ENCODE assay signal across 8 cellular contexts in the genomic region with DNA sequence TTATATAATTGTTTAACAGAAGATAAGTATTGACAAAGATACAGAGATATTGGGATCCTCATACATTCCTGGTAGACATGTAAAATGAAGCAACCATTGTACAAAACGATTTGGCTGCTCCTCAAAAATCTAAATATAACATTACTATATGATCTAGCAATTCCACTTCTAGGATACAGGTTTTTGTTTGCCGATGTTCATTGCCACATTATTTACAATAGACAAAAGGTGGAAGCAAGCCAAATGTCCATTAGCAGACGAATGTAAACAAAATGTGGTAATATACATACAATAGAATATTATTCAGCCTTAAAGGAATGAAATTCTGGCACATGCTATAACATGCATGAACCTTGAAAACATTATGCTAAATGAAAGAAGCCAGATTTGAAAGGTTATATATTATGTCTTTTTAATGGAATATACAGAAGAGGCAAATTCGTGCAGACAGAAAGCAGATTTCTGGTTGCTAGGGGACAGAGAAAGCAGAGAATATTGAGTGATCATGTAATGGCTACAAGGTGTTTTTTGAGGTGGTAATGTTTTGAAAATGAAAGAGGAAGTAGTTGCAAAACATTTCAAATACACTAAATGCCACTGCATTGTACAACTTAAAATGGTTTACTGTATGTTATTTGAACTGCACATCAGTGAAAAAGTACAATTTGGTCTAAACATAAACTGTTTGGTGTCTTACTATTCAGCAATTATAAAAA. TPM values are rescaled to one million over a fixed set of nuclear protein-coding genes. Genes with fewer than 3 reads are reported as not detected.
A peak's percentile ranks its signal among the peaks of the same experiment; 100 is the strongest.
DNase-seq lines count a peak whose midpoint lies in the region; ATAC-seq and TF ChIP-seq lines count a peak whose summit lies in the region.

No MANE protein-coding gene starts in this region.

- H3K36me3 Mint-ChIP-seq in activated T-cell treated with anti-CD3 and anti-CD28 coated beads, Interleukin-2, amount 50 U/mL, for 72 hours (ENCODE audit: insufficient read depth in 2 of 2) = no peaks in the 10 kb centered on the region

- no peak overlapping the region for H3K27ac Mint-ChIP-seq in activated T-cell treated with anti-CD3 and anti-CD28 coated beads, Interleukin-2, amount 50 U/mL, for 72 hours

- DNase-seq in DMS53 treated with DMSO at 0.1 percent for 48 hours (lab: John Stamatoyannopoulos, UW; ENCODE audit: unreplicated experiment) (peak; percentile 90), OCI-LY7 (ENCODE audit: low spot score) (peak; percentile 10), ovary (no peak), HPDE6-E6E7 (ENCODE audit: extremely low spot score) (no peak), LoVo (ENCODE audit: low spot score) (no peak)
- DNase-seq in activated T-cell treated with anti-CD3 and anti-CD28 coated beads, Interleukin-2, amount 50 U/mL, for 72 hours = no peak

- H3K9me3 ChIP-seq in OCI-LY7 (ENCODE audit: low read length) (no peaks in the 10 kb centered on the region), ovary (no peaks in the 10 kb centered on the region)

- BruUV-seq in OCI-LY7 (replicated peaks; lab: Mats Ljungman, UMichigan) = no TSS peak

- H3K4me2 ChIP-seq in OCI-LY7 (ENCODE audit: low read length) = peak overlapping the region; percentile 36; the same call in 1 of the 2 replicates

- H3K36me3 ChIP-seq in OCI-LY7 (ENCODE audit: insufficient read depth, low read length) = no peaks in the 10 kb centered on the region
- H3K36me3 ChIP-seq in ovary = no peaks in the 10 kb centered on the region

- no peaks in the 10 kb centered on the region for H3K27me3 ChIP-seq in ovary

- no peak for TF ChIP-seq EP300 in ovary (IDR thresholded peaks at IDR 0.05)

- H3K9me3 Mint-ChIP-seq in activated T-cell treated with anti-CD3 and anti-CD28 coated beads, Interleukin-2, amount 50 U/mL, for 72 hours = no peaks in the 10 kb centered on the region

- H3K27ac ChIP-seq in OCI-LY7 (ENCODE audit: low read depth, low read length, poor library complexity, severe bottlenecking) (no peak overlapping the region), ovary (no peak overlapping the region)

- intact Hi-C loops in OCI-LY7 (cut with micrococcal nuclease; ENCODE audit: unreplicated experiment) (loop anchor here (2.0 kb wide), 1 partner anchor 1311 kb away; no protein-coding TSS in a partner anchor), ovary (cut with DNase I) (no loop called here)

- TF ChIP-seq CTCF in OCI-LY7 (conservative IDR thresholded peaks at IDR 0.05; ENCODE audit: low read length) (no peak), ovary (IDR thresholded peaks at IDR 0.05) (no peak)

- H3K4me3 ChIP-seq in OCI-LY7 (ENCODE audit: low read depth, low read length, poor library complexity, severe bottlenecking) (no peak overlapping the region), ovary (no peak overlapping the region)

- H4K20me1 ChIP-seq in OCI-LY7 (ENCODE audit: insufficient read depth, low read length) = no peaks in the 10 kb centered on the region

- peaks cover 8% of the 10 kb centered on the region for H3K4me1 Mint-ChIP-seq in activated T-cell treated with anti-CD3 and anti-CD28 coated beads, Interleukin-2, amount 50 U/mL, for 72 hours (ENCODE audit: low read depth)

- POLR2A ChIA-PET in OCI-LY7 (lab: Charles Lee) = interaction anchor here (0.6 kb wide), 1 partner anchor 92 kb away, joined by 4 read pairs; no protein-coding TSS in a partner anchor

- H3K9me2 ChIP-seq in OCI-LY7 (ENCODE audit: insufficient read depth, low read length) = no peaks in the 10 kb centered on the region

- H3K79me2 ChIP-seq in OCI-LY7 (ENCODE audit: insufficient read depth, low read depth, low read length) = no peaks in the 10 kb centered on the region

- no peaks in the 10 kb centered on the region for H3K4me1 ChIP-seq in OCI-LY7 (ENCODE audit: insufficient read depth, low read length, poor library complexity, severe bottlenecking)
- no peaks in the 10 kb centered on the region for H3K4me1 ChIP-seq in ovary (ENCODE audit: insufficient read depth)

- ATAC-seq in GM19452 (IDR thresholded peaks at IDR 0.05; ENCODE audit: unreplicated experiment) (peak; percentile 87), HG03159 (IDR thresholded peaks at IDR 0.05; ENCODE audit: unreplicated experiment) (peak; percentile 95)
- no peak for ATAC-seq in activated T-cell treated with anti-CD3 and anti-CD28 coated beads, Interleukin-2, amount 50 U/mL, for 72 hours (replicated peaks in 1 of 2)

- no peaks in the 10 kb centered on the region for H3K27me3 Mint-ChIP-seq in activated T-cell treated with anti-CD3 and anti-CD28 coated beads, Interleukin-2, amount 50 U/mL, for 72 hours (ENCODE audit: low read depth)

- H3K4me3 Mint-ChIP-seq in activated T-cell treated with anti-CD3 and anti-CD28 coated beads, Interleukin-2, amount 50 U/mL, for 72 hours = peak overlapping the region in 1 of 2 donors; percentile 22

- H2AFZ ChIP-seq in OCI-LY7 (ENCODE audit: low read length) = peak overlapping the region; percentile 47; the same call in 1 of the 2 replicates

- WGBS in ovary, 3 donors = 40 to 51% (median 50%) methylated on average over 4 of the region's 4 CpGs

- CTCF ChIA-PET in OCI-LY7 (lab: Charles Lee; ENCODE audit: unreplicated experiment) = no interaction called here

- no peak for TF ChIP-seq POLR2A in ovary (IDR thresholded peaks at IDR 0.05)

RNA-seq across cellular contexts. Expression of gene POLR1F, which starts 44.9 kb away (rescaled TPM):
- total RNA-seq in OCI-LY7 (2014; rRNA removed; shearing (Covaris generic)) = 17.7 and 25.1 TPM in 2 replicates
- total RNA-seq in OCI-LY7 (2022) (16.2 and 23.9 TPM in 2 replicates), ovary (10 to 100 TPM in 6 of 7 donors, 1 to 10 TPM in 1; 9.5 to 23.5 (median 14.4) TPM)
- polyA plus RNA-seq in ovary = 1 to 10 TPM; 5.9 to 9.9 TPM
- total RNA-seq in activated T-cell treated with anti-CD3 and anti-CD28 coated beads, Interleukin-2, amount 50 U/mL, for 72 hours = 10 to 100 TPM; 15.6 to 22.0 TPM

Comparison
In these comparisons a context has a peak if more than half of its experiments do, and no peak if none do; other contexts are left out.
1. DNase-seq: peak in DMS53 treated with DMSO at 0.1 percent for 48 hours (single experiment) and OCI-LY7 (single experiment); none in ovary (0 of 5), activated T-cell treated with anti-CD3 and anti-CD28 coated beads, Interleukin-2, amount 50 U/mL, for 72 hours (0 of 2), HPDE6-E6E7 (single experiment) and LoVo (single experiment).
2. ATAC-seq: peak in GM19452 (single experiment) and HG03159 (single experiment); none in activated T-cell treated with anti-CD3 and anti-CD28 coated beads, Interleukin-2, amount 50 U/mL, for 72 hours (0 of 2).